ENCODE assay signal across 8 cellular contexts in the genomic region with DNA sequence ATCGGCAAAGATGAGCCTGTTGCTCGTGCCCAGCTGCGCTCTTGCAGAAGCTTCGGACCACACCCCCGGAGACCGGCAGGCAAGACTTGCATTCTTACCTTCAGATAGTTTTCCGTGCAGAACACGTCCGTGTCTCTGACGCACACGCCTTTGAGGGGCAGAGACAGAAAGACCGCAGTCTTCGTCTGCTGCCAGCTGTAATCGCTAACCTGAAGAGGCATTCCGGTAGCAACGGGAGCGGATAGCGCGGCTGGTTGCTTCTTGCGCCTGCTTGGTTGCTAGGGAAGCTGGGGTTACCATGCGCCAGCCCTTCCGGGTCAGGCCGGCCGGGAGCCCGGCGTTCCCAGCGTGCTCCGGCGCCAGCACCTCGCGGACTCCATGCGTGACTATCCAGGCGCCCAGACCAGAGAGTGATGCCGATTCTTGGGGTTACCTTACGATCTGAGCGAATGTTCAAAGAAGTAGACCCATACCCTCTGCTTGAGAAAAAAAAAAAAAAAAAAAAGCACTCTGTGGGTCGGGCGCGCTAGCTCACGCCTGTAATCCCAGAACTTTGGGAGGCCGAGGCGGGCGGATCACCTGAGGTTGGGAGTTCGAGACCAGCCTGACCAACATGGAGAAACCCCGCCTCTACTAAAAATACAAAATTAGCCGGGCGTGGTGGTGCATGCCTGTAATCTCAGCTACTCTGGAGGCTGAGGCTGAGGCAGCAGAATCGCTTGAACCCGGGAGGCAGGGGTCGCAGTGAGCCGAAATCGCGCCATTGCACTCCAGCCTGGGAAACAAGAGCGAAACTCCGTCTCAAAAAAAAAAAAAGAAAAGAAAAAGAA. TPM values are rescaled to one million over a fixed set of nuclear protein-coding genes. Genes with fewer than 3 reads are reported as not detected.
DNase-seq lines count a peak whose midpoint lies in the region; ATAC-seq, FAIRE-seq and TF ChIP-seq lines count a peak whose summit lies in the region.
"Not testable (repeated sequence)": the region's sequence is repeated elsewhere in the genome, so short reads cannot be mapped to it uniquely, and the experiment has no call there.

No MANE protein-coding gene starts in this region.

- H3K9ac ChIP-seq in OCI-LY3 (ENCODE audit: low read length): peak overlapping the region; percentile 60

- H3K36me3 ChIP-seq in OCI-LY3 (replicated peaks; ENCODE audit: low read depth, low read length); mucosa of descending colon (ENCODE audit: low read depth): not testable (repeated sequence)

- H3K4me3 ChIP-seq in OCI-LY3 (ENCODE audit: low read length) (peak overlapping the region; percentile 84), epithelial cell of proximal tubule (ENCODE audit: low read depth, low read length) (peak overlapping the region; percentile 66), mucosa of descending colon (peak overlapping the region; percentile 20)

- not testable (repeated sequence) for TF ChIP-seq CTCF in OCI-LY3 (IDR thresholded peaks at IDR 0.05; ENCODE audit: low read depth, low read length); epithelial cell of proximal tubule (conservative IDR thresholded peaks at IDR 0.05; ENCODE audit: low read depth, low read length); mucosa of descending colon (IDR thresholded peaks at IDR 0.05)

- DNase-seq in D341Med (ENCODE audit: low spot score) (peak; percentile 96), HTR-8/SVneo (ENCODE audit: insufficient read length, low spot score) (peak; percentile 80), activated T-cell treated with anti-CD3 and anti-CD28 coated beads for 24 hours (ENCODE audit: low read depth) (peak; percentile 69), epithelial cell of proximal tubule (ENCODE audit: low read depth) (peak; percentile 49), mucosa of descending colon (peak; percentile 89 to 91 (median 89))
- peak; percentile 67 to 70 for DNase-seq in stimulated activated CD8-positive, alpha-beta memory T cell treated with anti-CD3 and anti-CD28 coated beads, Interleukin-15, amount 100 ng/mL, for 48 hours (ENCODE audit: low read depth in 2 of 2)

- ATAC-seq in GM21447 (IDR thresholded peaks at IDR 0.05; ENCODE audit: unreplicated experiment) (peak; percentile 98), mucosa of descending colon (peak; percentile 100)

- not testable (repeated sequence) for H3K27ac ChIP-seq in OCI-LY3 (ENCODE audit: low read length)

- H4K20me1 ChIP-seq in OCI-LY3 (ENCODE audit: insufficient read depth, low read length): not testable (repeated sequence)

- H3K9me3 ChIP-seq in OCI-LY3 (ENCODE audit: insufficient read depth, low read length); mucosa of descending colon: not testable (repeated sequence)

- peak overlapping the region; percentile 97 for H3K4me2 ChIP-seq in OCI-LY3 (ENCODE audit: low read length)

- not testable (repeated sequence) for H3K27me3 ChIP-seq in OCI-LY3 (ENCODE audit: low read depth, low read length)

- H3K4me1 ChIP-seq in OCI-LY3 (ENCODE audit: low read length): peaks cover 24% of the 10 kb centered on the region
- H3K4me1 ChIP-seq in mucosa of descending colon (ENCODE audit: low read depth): not testable (repeated sequence)

- H3K79me2 ChIP-seq in OCI-LY3 (ENCODE audit: low read length): not testable (repeated sequence)

- H2AFZ ChIP-seq in OCI-LY3 (ENCODE audit: low read depth, low read length): peak overlapping the region; percentile 84; the same call in 1 of the 2 replicates

- peak; percentile 73 for FAIRE-seq in HTR-8/SVneo (lab: Jason Lieb, UNC)

- intact Hi-C loops in mucosa of descending colon (cut with DNase I, micrococcal nuclease): not testable (repeated sequence)

RNA-seq across cellular contexts. Expression of gene DNAAF4, which starts 9.7 kb away (rescaled TPM):
- total RNA-seq in epithelial cell of proximal tubule: 3.3 and 5.3 TPM in 2 replicates
- total RNA-seq in mucosa of descending colon: 1 to 10 TPM in 1 of 3 donors, under 1 TPM in 2; 0.17 to 1.0 (median 0.41) TPM

Comparison
In these comparisons a context has a peak if more than half of its experiments do, and no peak if none do; other contexts are left out.
1. H3K4me3 ChIP-seq: peak in every context shown above with its lines; median percentile 84 in OCI-LY3; 66 in epithelial cell of proximal tubule; 20 in mucosa of descending colon.